1 cellular context compared by ENCODE assay signal in the genomic region with DNA sequence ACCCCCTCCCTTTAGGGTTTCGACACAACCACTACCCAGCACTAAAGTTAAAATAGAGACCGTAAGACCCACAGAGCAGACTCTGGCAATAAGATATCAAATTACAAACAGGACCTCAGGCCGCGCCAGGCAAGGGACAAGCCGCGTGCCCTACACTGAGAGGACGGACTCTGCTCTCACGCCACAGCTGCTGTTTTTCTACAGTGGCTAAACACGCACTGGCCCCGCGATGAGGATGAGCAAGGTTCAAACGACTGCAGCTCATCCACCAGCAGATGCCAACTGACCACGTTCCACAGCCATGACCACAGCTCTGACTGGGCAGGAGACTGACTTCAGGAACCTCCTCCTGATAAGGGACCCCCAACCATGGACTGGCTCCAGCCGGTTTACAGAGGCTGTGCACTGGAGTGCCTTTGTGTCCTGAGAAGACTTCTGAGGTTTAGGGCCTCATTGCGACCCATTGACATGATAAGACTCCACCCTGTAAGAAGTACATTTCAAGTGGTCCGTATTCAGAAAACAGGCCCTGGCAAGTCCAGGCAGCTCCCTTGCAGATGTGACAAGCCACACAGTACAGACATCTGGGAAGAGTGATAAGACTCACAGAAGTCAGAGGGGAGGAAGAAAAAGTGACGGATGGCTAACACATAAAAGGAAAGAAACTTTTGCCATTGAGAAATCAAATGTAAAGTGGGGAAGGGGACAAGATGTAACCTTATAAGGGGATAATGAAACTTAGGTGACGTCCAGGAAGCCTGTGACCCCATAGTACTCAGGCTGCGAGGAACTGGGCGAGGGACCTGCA.
A peak's percentile ranks its signal among the peaks of the same experiment; 100 is the strongest.
TF ChIP-seq lines count a peak whose summit lies in the region.

No MANE protein-coding gene starts in this region.

TF ChIP-seq in HepG2, 621 proteins besides CTCF, POLR2A, EP300 and RAD21 (continued from another document and continues in another):
- TF ChIP-seq ZNF646 (CRISPR knock-in tag; IDR thresholded peaks at IDR 0.05) = peak; percentile 64; the same call in 1 of the 2 replicates
- TF ChIP-seq, protein P1, sequence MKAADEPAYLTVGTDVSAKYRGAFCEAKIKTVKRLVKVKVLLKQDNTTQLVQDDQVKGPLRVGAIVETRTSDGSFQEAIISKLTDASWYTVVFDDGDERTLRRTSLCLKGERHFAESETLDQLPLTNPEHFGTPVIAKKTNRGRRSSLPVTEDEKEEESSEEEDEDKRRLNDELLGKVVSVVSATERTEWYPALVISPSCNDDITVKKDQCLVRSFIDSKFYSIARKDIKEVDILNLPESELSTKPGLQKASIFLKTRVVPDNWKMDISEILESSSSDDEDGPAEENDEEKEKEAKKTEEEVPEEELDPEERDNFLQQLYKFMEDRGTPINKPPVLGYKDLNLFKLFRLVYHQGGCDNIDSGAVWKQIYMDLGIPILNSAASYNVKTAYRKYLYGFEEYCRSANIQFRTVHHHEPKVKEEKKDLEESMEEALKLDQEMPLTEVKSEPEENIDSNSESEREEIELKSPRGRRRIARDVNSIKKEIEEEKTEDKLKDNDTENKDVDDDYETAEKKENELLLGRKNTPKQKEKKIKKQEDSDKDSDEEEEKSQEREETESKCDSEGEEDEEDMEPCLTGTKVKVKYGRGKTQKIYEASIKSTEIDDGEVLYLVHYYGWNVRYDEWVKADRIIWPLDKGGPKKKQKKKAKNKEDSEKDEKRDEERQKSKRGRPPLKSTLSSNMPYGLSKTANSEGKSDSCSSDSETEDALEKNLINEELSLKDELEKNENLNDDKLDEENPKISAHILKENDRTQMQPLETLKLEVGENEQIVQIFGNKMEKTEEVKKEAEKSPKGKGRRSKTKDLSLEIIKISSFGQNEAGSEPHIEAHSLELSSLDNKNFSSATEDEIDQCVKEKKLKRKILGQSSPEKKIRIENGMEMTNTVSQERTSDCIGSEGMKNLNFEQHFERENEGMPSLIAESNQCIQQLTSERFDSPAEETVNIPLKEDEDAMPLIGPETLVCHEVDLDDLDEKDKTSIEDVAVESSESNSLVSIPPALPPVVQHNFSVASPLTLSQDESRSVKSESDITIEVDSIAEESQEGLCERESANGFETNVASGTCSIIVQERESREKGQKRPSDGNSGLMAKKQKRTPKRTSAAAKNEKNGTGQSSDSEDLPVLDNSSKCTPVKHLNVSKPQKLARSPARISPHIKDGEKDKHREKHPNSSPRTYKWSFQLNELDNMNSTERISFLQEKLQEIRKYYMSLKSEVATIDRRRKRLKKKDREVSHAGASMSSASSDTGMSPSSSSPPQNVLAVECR (CRISPR knock-in tag; IDR thresholded peaks at IDR 0.05; ENCODE audit: borderline replicate concordance) = peak; percentile 65; the same call in 1 of the 2 replicates
- TF ChIP-seq ZNF24 (IDR thresholded peaks at IDR 0.05) = no peak
- TF ChIP-seq NBN (conservative IDR thresholded peaks at IDR 0.05) = no peak
- TF ChIP-seq HOXA5 (CRISPR knock-in tag; IDR thresholded peaks at IDR 0.05) = 0 out of 2 replicates have a peak, but pooled peaks have one; percentile 42
- TF ChIP-seq ZNF34 (CRISPR knock-in tag; IDR thresholded peaks at IDR 0.05; ENCODE audit: borderline replicate concordance) = no peak
- TF ChIP-seq, protein P2, sequence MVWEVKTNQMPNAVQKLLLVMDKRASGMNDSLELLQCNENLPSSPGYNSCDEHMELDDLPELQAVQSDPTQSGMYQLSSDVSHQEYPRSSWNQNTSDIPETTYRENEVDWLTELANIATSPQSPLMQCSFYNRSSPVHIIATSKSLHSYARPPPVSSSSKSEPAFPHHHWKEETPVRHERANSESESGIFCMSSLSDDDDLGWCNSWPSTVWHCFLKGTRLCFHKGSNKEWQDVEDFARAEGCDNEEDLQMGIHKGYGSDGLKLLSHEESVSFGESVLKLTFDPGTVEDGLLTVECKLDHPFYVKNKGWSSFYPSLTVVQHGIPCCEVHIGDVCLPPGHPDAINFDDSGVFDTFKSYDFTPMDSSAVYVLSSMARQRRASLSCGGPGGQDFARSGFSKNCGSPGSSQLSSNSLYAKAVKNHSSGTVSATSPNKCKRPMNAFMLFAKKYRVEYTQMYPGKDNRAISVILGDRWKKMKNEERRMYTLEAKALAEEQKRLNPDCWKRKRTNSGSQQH (CRISPR knock-in tag; IDR thresholded peaks at IDR 0.05; ENCODE audit: low read depth) = 0 out of 2 replicates have a peak, but pooled peaks have one; percentile 59
- no peak for TF ChIP-seq FUBP1 (CRISPR knock-in tag; IDR thresholded peaks at IDR 0.05; ENCODE audit: borderline replicate concordance)
- no peak for TF ChIP-seq CHCHD3 (CRISPR knock-in tag; IDR thresholded peaks at IDR 0.05)
- no peak for TF ChIP-seq ZNF30 (CRISPR knock-in tag; IDR thresholded peaks at IDR 0.05)
- TF ChIP-seq GABPA (IDR thresholded peaks at IDR 0.05; ENCODE audit: low read depth, low read length) = no peak
- TF ChIP-seq GABPA (CRISPR knock-in tag; IDR thresholded peaks at IDR 0.05; ENCODE audit: low read depth) = peak; percentile 46; the same call in 1 of the 2 replicates
- no peak for TF ChIP-seq ZFP36L2 (CRISPR knock-in tag; IDR thresholded peaks at IDR 0.05)
- no peak for TF ChIP-seq ZNF329 (CRISPR knock-in tag; IDR thresholded peaks at IDR 0.05; ENCODE audit: low read depth)
- TF ChIP-seq HOXA9 (CRISPR knock-in tag; IDR thresholded peaks at IDR 0.05; ENCODE audit: borderline replicate concordance) = no peak
- TF ChIP-seq ZBTB10 (CRISPR knock-in tag; IDR thresholded peaks at IDR 0.05; ENCODE audit: borderline replicate concordance) = no peak
- no peak for TF ChIP-seq ZNF446 (CRISPR knock-in tag; IDR thresholded peaks at IDR 0.05)
- no peak for TF ChIP-seq FOXA1 (IDR thresholded peaks at IDR 0.05)
- no peak; the same call in 1 of the 2 replicates for TF ChIP-seq FOXA1 (CRISPR knock-in tag; IDR thresholded peaks at IDR 0.05)
- no peak for TF ChIP-seq ZHX2 (IDR thresholded peaks at IDR 0.05; ENCODE audit: low read depth)
- no peak for TF ChIP-seq ZHX2 (CRISPR knock-in tag; IDR thresholded peaks at IDR 0.05; ENCODE audit: borderline replicate concordance)
- TF ChIP-seq, protein P3, sequence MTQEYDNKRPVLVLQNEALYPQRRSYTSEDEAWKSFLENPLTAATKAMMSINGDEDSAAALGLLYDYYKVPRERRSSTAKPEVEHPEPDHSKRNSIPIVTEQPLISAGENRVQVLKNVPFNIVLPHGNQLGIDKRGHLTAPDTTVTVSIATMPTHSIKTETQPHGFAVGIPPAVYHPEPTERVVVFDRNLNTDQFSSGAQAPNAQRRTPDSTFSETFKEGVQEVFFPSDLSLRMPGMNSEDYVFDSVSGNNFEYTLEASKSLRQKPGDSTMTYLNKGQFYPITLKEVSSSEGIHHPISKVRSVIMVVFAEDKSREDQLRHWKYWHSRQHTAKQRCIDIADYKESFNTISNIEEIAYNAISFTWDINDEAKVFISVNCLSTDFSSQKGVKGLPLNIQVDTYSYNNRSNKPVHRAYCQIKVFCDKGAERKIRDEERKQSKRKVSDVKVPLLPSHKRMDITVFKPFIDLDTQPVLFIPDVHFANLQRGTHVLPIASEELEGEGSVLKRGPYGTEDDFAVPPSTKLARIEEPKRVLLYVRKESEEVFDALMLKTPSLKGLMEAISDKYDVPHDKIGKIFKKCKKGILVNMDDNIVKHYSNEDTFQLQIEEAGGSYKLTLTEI (CRISPR knock-in tag; conservative IDR thresholded peaks at IDR 0.05) = no peak
